In the genomic region with DNA sequence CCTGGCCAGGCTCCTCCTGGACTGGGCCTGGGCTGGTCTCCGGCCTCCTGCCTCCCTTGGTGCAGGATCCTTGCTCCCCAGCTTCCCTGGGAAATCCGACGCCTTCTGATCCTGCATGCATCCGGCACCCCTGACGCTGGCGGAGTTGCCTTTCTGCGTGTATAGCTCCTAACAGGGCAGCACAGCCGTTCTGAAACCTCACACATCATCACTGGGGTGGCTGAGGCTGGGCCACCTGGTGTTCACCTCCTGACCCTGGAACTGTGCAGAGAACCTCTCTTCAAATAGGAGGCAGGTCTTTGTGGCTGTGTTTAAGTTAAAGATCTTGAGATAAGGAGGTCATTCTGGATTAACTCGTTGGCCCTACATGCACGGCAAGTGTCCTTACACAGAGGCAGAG, we compare ENCODE assay signal across 8 cellular contexts.
A peak's percentile ranks its signal among the peaks of the same experiment; 100 is the strongest.
DNase-seq lines count a peak whose midpoint lies in the region; ATAC-seq, FAIRE-seq and TF ChIP-seq lines count a peak whose summit lies in the region.
"Not testable (repeated sequence)": the region's sequence is repeated elsewhere in the genome, so short reads cannot be mapped to it uniquely, and the experiment has no call there.

No MANE protein-coding gene starts in this region.

- FAIRE-seq in K562 (lab: Jason Lieb, UNC), result not testable (repeated sequence)

- H3K4me3 ChIP-seq in K562, result not testable (repeated sequence)

- in situ Hi-C loops in K562 (cut with MboI), result loop anchor here (10.0 kb wide), 2 partner anchors 1914 to 1954 kb away; no protein-coding TSS in a partner anchor

- not testable (repeated sequence) for H3K36me3 ChIP-seq in K562 (ENCODE audit: control insufficient read depth, insufficient read depth, low read length)

- not testable (repeated sequence) for TF ChIP-seq RAD21 in K562 (CRISPR knock-in tag; conservative IDR thresholded peaks at IDR 0.05 in 1 of 2, IDR thresholded peaks at IDR 0.05 in 1 of 2)

- H3K79me2 ChIP-seq in K562 (ENCODE audit: control insufficient read depth, insufficient read depth, low read length), result not testable (repeated sequence)

- H3K9me1 ChIP-seq in K562 (ENCODE audit: control insufficient read depth, insufficient read depth, low read length), result not testable (repeated sequence)

- not testable (repeated sequence) for TF ChIP-seq POLR2A in K562 (conservative IDR thresholded peaks at IDR 0.05)

- POLR2A ChIA-PET in K562 (lab: Yijun Ruan, JAX), result not testable (repeated sequence)

- not testable (repeated sequence) for H3K4me2 ChIP-seq in K562 (ENCODE audit: insufficient read depth, low read length)

- peak overlapping the region; percentile 39; the same call in 1 of the 2 replicates for H3K27ac ChIP-seq in C4-2B
- H3K27ac ChIP-seq in K562 (ENCODE audit: extremely low read depth, low read depth, low read length), result not testable (repeated sequence)

- CTCF ChIA-PET in K562 (lab: Yijun Ruan, JAX; ENCODE audit: low intra/inter-chr PET ratio), result not testable (repeated sequence)

- H3K27me3 Mint-ChIP-seq in IgD-negative memory B cell, result not testable (repeated sequence)

- not testable (repeated sequence) for H4K20me1 ChIP-seq in K562 (replicated peaks; ENCODE audit: control insufficient read depth, insufficient read depth, low read length)

- peaks cover 0 to 22% of the 10 kb centered on the region in 2 experiments; a peak in 2 of 5 replicates for H3K4me1 ChIP-seq in K562 (replicated peaks in 1 of 2; ENCODE audit: control insufficient read depth in 2 of 2, insufficient read depth in 2 of 2, low read length in 2 of 2)

- H3K9me3 Mint-ChIP-seq in IgD-negative memory B cell, result not testable (repeated sequence)

- H3K9ac ChIP-seq in K562 (ENCODE audit: insufficient read depth in 1 of 2, low read depth in 2 of 2, low read length in 2 of 2), result not testable (repeated sequence)

- H3K4me3 Mint-ChIP-seq in IgD-negative memory B cell, result not testable (repeated sequence)

- BruUV-seq in K562 (replicated peaks; lab: Mats Ljungman, UMichigan), result not testable (repeated sequence)

- TF ChIP-seq EP300 in K562 (IDR thresholded peaks at IDR 0.05; ENCODE audit: low read length), result not testable (repeated sequence)

- H3K4me1 Mint-ChIP-seq in IgD-negative memory B cell, result not testable (repeated sequence)

- not testable (repeated sequence) for H2AFZ ChIP-seq in K562 (ENCODE audit: low read depth, low read length)

- not testable (repeated sequence) for TF ChIP-seq CTCF in C4-2B (conservative IDR thresholded peaks at IDR 0.05); K562 (IDR thresholded peaks at IDR 0.05 in 2 of 3, conservative IDR thresholded peaks at IDR 0.05 in 1 of 3; ENCODE audit: insufficient read depth in 2 of 3, low read depth in 1 of 3, low read length in 3 of 3)

- H3K36me3 Mint-ChIP-seq in IgD-negative memory B cell, result not testable (repeated sequence)

- not testable (repeated sequence) for DNase-seq in K562 (ENCODE audit: extremely low read depth in 1 of 4, low spot score in 3 of 4)

- H3K27ac Mint-ChIP-seq in IgD-negative memory B cell, result peak overlapping the region in 2 of 3 donors; percentile 42 to 57

- intact Hi-C loops in K562 (cut with micrococcal nuclease), result not testable (repeated sequence)

- H3K27me3 ChIP-seq in K562 (ENCODE audit: control insufficient read depth in 2 of 2, insufficient read depth in 2 of 2, low read length in 2 of 2), result not testable (repeated sequence)

- H3K9me3 ChIP-seq in K562 (replicated peaks; ENCODE audit: control insufficient read depth, insufficient read depth, low read depth, low read length), result not testable (repeated sequence)

- ATAC-seq in GM18867 (IDR thresholded peaks at IDR 0.05; ENCODE audit: unreplicated experiment) (peak; percentile 66), GM19463 (IDR thresholded peaks at IDR 0.05; ENCODE audit: unreplicated experiment) (peak; percentile 68), GM21723 (IDR thresholded peaks at IDR 0.05; ENCODE audit: unreplicated experiment) (peak; percentile 45), HG02938 (IDR thresholded peaks at IDR 0.05; ENCODE audit: unreplicated experiment) (peak; percentile 67), HG03175 (IDR thresholded peaks at IDR 0.05; ENCODE audit: unreplicated experiment) (peak; percentile 62), K562 (peak; percentile 1; the same call in 1 of the 3 replicates)

- 57% methylated on average over 5 of the region's 10 CpGs for WGBS in K562 (ENCODE audit: insufficient coverage, low coverage, missing lambda C conversion rate)

Comparison
In these comparisons a context has a peak if more than half of its experiments do, and no peak if none do; other contexts are left out.
1. ATAC-seq: peak in every context shown above with its lines; median percentile 68 in GM19463; 67 in HG02938; 66 in GM18867; 62 in HG03175; 45 in GM21723; 1 in K562.